8 cellular contexts compared by ENCODE assay signal in genomic region chr6:128519132-128519930, GRCh38. TPM values are rescaled to one million over a fixed set of nuclear protein-coding genes. Genes with fewer than 3 reads are reported as not detected.
A peak's percentile ranks its signal among the peaks of the same experiment; 100 is the strongest.
DNase-seq lines count a peak whose midpoint lies in the region; ATAC-seq and TF ChIP-seq lines count a peak whose summit lies in the region.

No MANE protein-coding gene starts in this region.

- no peaks in the 10 kb centered on the region for H3K36me3 Mint-ChIP-seq in activated CD4-positive, alpha-beta T cell treated with anti-CD3 and anti-CD28 coated beads for 36 hours (ENCODE audit: low read depth)

- H3K27ac Mint-ChIP-seq in activated CD4-positive, alpha-beta T cell treated with anti-CD3 and anti-CD28 coated beads for 36 hours = peak overlapping the region; percentile 66

- H3K4me1 ChIP-seq in right lobe of liver = peaks cover 0 to 35% (median 8%) of the 10 kb centered on the region in 4 donors

- intact Hi-C loops in activated CD4-positive, alpha-beta T cell treated with anti-CD3 and anti-CD28 coated beads for 36 hours (cut with DNase I, micrococcal nuclease) = loop anchor here in 1 of 2 experiments (2.0 to 5.0 kb wide), 3 partner anchors 213 to 1177 kb away; partner anchors contain the start of gene ECHDC1
- intact Hi-C loops in right lobe of liver (cut with DNase I) = no loop called here

- peak; percentile 12 for TF ChIP-seq POLR2A in right lobe of liver (IDR thresholded peaks at IDR 0.05)

- POLR2A ChIA-PET in activated CD4-positive, alpha-beta T cell treated with anti-CD3 and anti-CD28 coated beads for 36 hours (lab: Charles Lee) = interaction anchor here (1.2 kb wide), 1 partner anchor 21 kb away, joined by 3 read pairs; no protein-coding TSS in a partner anchor

- no peaks in the 10 kb centered on the region for H3K27me3 ChIP-seq in right lobe of liver

- H3K27me3 Mint-ChIP-seq in activated CD4-positive, alpha-beta T cell treated with anti-CD3 and anti-CD28 coated beads for 36 hours = peaks cover 34% of the 10 kb centered on the region

- peak overlapping the region; percentile 97 to 98 (median 98) for H3K27ac ChIP-seq in right lobe of liver

- 0% methylated on average over 12 of the region's 46 CpGs for WGBS in right lobe of liver (ENCODE audit: insufficient coverage, low coverage, low lambda C conversion rate, missing lambda C conversion rate)

- no peaks in the 10 kb centered on the region for H3K9me3 ChIP-seq in right lobe of liver

- peak overlapping the region; percentile 75 to 80 (median 79) for H3K4me3 ChIP-seq in right lobe of liver

- DNase-seq in SKM-1 treated with dmso at 0.1 percent for 144 hours (lab: John Stamatoyannopoulos, UW; ENCODE audit: unreplicated experiment) (peak; percentile 27), SKM-1 (lab: John Stamatoyannopoulos, UW; ENCODE audit: unreplicated experiment) (no peak), M059J (ENCODE audit: low read depth) (peak; percentile 84), dermis blood vessel endothelial cell (peak; percentile 69), right lobe of liver (peak; percentile 57 to 75 (median 70)), NAMALWA (ENCODE audit: low spot score) (no peak)
- peak; percentile 48 for DNase-seq in activated CD4-positive, alpha-beta T cell treated with anti-CD3 and anti-CD28 coated beads for 36 hours
- DNase-seq in stimulated activated CD4-positive, alpha-beta T cell treated with anti-CD3 and anti-CD28 coated beads, TNF-alpha, amount 100 ng/mL, for 48 hours (ENCODE audit: low read depth in 3 of 3) = peak in 2 of 3 donors; percentile 6 to 19

- TF ChIP-seq CTCF in right lobe of liver (IDR thresholded peaks at IDR 0.05) = peak in 2 of 4 donors; percentile 15 to 23

- H3K36me3 ChIP-seq in right lobe of liver = no peaks in the 10 kb centered on the region

- CTCF ChIA-PET in activated CD4-positive, alpha-beta T cell treated with anti-CD3 and anti-CD28 coated beads for 36 hours (lab: Charles Lee) = interaction anchor here (0.5 to 1.7 kb wide), 7 partner anchors 11 to 978 kb away, joined by 3 to 8 read pairs (median 3); no protein-coding TSS in a partner anchor

- ATAC-seq in activated CD4-positive, alpha-beta T cell treated with anti-CD3 and anti-CD28 coated beads for 36 hours = peak; percentile 20
- ATAC-seq in right lobe of liver = peak; percentile 48 to 62 (median 55)

- peak overlapping the region; percentile 90 for H3K4me3 Mint-ChIP-seq in activated CD4-positive, alpha-beta T cell treated with anti-CD3 and anti-CD28 coated beads for 36 hours

- peaks cover 18% of the 10 kb centered on the region for H3K4me1 Mint-ChIP-seq in activated CD4-positive, alpha-beta T cell treated with anti-CD3 and anti-CD28 coated beads for 36 hours

- no peaks in the 10 kb centered on the region for H3K9me3 Mint-ChIP-seq in activated CD4-positive, alpha-beta T cell treated with anti-CD3 and anti-CD28 coated beads for 36 hours (ENCODE audit: low read depth)

RNA-seq across cellular contexts. Expression of gene PTPRK, which starts 1.1 kb away (rescaled TPM):
- 50.9 and 71.7 TPM in 2 replicates for total RNA-seq in M059J (2014; rRNA removed; shearing (Covaris generic))
- total RNA-seq in activated CD4-positive, alpha-beta T cell treated with anti-CD3 and anti-CD28 coated beads for 36 hours = 1 to 10 TPM; 4.1 to 5.0 TPM
- total RNA-seq in dermis blood vessel endothelial cell = 104 and 120 TPM in 2 replicates
- total RNA-seq in right lobe of liver = 10 to 100 TPM; 27.7 to 54.5 (median 35.7) TPM

Comparison
In these comparisons a context has a peak if more than half of its experiments do, and no peak if none do; other contexts are left out.
1. DNase-seq: peak in SKM-1 treated with dmso at 0.1 percent for 144 hours (single experiment), M059J (single experiment), activated CD4-positive, alpha-beta T cell treated with anti-CD3 and anti-CD28 coated beads for 36 hours (single experiment), dermis blood vessel endothelial cell (single experiment), right lobe of liver (3 of 3) and stimulated activated CD4-positive, alpha-beta T cell treated with anti-CD3 and anti-CD28 coated beads, TNF-alpha, amount 100 ng/mL, for 48 hours (2 of 3); none in SKM-1 (single experiment) and NAMALWA (single experiment).